8 cellular contexts compared by ENCODE assay signal in genomic region chr11:65426839-65427690, GRCh38. TPM values are rescaled to one million over a fixed set of nuclear protein-coding genes. Genes with fewer than 3 reads are reported as not detected.
DNase-seq lines count a peak whose midpoint lies in the region; ATAC-seq, FAIRE-seq and TF ChIP-seq lines count a peak whose summit lies in the region.

No MANE protein-coding gene starts in this region.

- ATAC-seq in activated CD4-positive, CD25-positive, alpha-beta regulatory T cell treated with anti-CD3 and anti-CD28 coated beads, Interleukin-2, amount 50 U/mL, for 24 hours: no peak

- H3K27ac ChIP-seq in OCI-LY7 (ENCODE audit: low read depth, low read length, poor library complexity, severe bottlenecking): peak overlapping the region; percentile 97
- peak overlapping the region; percentile 13 for H3K27ac ChIP-seq in adipose tissue (ENCODE audit: low read depth, low read length)
- peak overlapping the region; percentile 94 to 96 for H3K27ac ChIP-seq in small intestine (ENCODE audit: low read depth in 1 of 2, low read length in 1 of 2)

- intact Hi-C loops in OCI-LY7 (cut with micrococcal nuclease; ENCODE audit: unreplicated experiment): no loop called here

- H3K4me3 ChIP-seq in OCI-LY7 (ENCODE audit: low read depth, low read length, poor library complexity, severe bottlenecking) (peak overlapping the region; percentile 73), small intestine (ENCODE audit: low read depth in 1 of 2, low read length in 2 of 2) (peak overlapping the region; percentile 2 to 73)

- peak overlapping the region; percentile 91 for H3K4me2 ChIP-seq in OCI-LY7 (ENCODE audit: low read length)

- BruUV-seq in OCI-LY7 (replicated peaks; lab: Mats Ljungman, UMichigan): no TSS peak

- no peaks in the 10 kb centered on the region for H3K9me2 ChIP-seq in OCI-LY7 (ENCODE audit: insufficient read depth, low read length)

- H3K79me2 ChIP-seq in OCI-LY7 (ENCODE audit: insufficient read depth, low read depth, low read length): peaks cover 100% of the 10 kb centered on the region

- no peak for TF ChIP-seq CTCF in OCI-LY7 (conservative IDR thresholded peaks at IDR 0.05; ENCODE audit: low read length)

- H3K4me1 ChIP-seq in OCI-LY7 (ENCODE audit: insufficient read depth, low read length, poor library complexity, severe bottlenecking) (peaks cover 61% of the 10 kb centered on the region), small intestine (ENCODE audit: control insufficient read depth in 2 of 2, insufficient read depth in 1 of 2, low read depth in 1 of 2, low read length in 1 of 2) (no peaks in the 10 kb centered on the region)

- no peak overlapping the region for H2AFZ ChIP-seq in OCI-LY7 (ENCODE audit: low read length)

- no peaks in the 10 kb centered on the region for H3K27me3 ChIP-seq in small intestine (ENCODE audit: control insufficient read depth in 2 of 2, insufficient read depth in 2 of 2, low read length in 2 of 2)

- no peaks in the 10 kb centered on the region for H3K9me3 ChIP-seq in OCI-LY7 (ENCODE audit: low read length)
- H3K9me3 ChIP-seq in small intestine (ENCODE audit: control insufficient read depth, low read depth): no peaks in the 10 kb centered on the region

- POLR2A ChIA-PET in OCI-LY7 (lab: Charles Lee): interaction anchor here (0.6 to 3.7 kb wide), 5 partner anchors 10 to 66 kb away, joined by 3 to 17 read pairs (median 4); no protein-coding TSS in a partner anchor

- H4K20me1 ChIP-seq in OCI-LY7 (ENCODE audit: insufficient read depth, low read length): peaks cover 24% of the 10 kb centered on the region

- DNase-seq in EL (peak; percentile 79), OCI-LY7 (ENCODE audit: low spot score) (peak; percentile 50), hepatic stellate cell (ENCODE audit: low spot score) (peak; percentile 27), small intestine (peak; percentile 65), NOMO-1 treated with DMSO at 0.1 percent for 48 hours (lab: John Stamatoyannopoulos, UW; ENCODE audit: unreplicated experiment) (no peak), inferior parietal cortex (ENCODE audit: extremely low spot score) (no peak)

- no peak for FAIRE-seq in small intestine (lab: Jason Lieb, UNC)

- CTCF ChIA-PET in OCI-LY7 (lab: Charles Lee; ENCODE audit: unreplicated experiment): no interaction called here

- H3K36me3 ChIP-seq in OCI-LY7 (ENCODE audit: insufficient read depth, low read length) (peaks cover 42% of the 10 kb centered on the region), small intestine (ENCODE audit: control insufficient read depth in 2 of 2, insufficient read depth in 2 of 2, low read length in 2 of 2) (peaks cover 0 to 9% of the 10 kb centered on the region in 2 donors)

- WGBS in adipose tissue, 3 donors: 16 to 26% (median 20%) methylated on average over 10 of the region's 10 CpGs
- 17 to 18% (median 17%) methylated on average over 10 of the region's 10 CpGs for WGBS in small intestine, 3 donors

RNA-seq across cellular contexts. Expression of gene NEAT1, which starts 4.5 kb away (rescaled TPM):
- total RNA-seq in OCI-LY7 (2014; rRNA removed; shearing (Covaris generic)): 30.1 and 52.2 TPM in 2 replicates
- total RNA-seq in OCI-LY7 (2022): 390 and 440 TPM in 2 replicates
- polyA plus RNA-seq in adipose tissue (1,000 to 10,000 TPM in 1 of 3 donors, 100 to 1,000 TPM in 2; 598 to 1,041 (median 691) TPM), small intestine (1,000 to 10,000 TPM in 1 of 3 donors, 100 to 1,000 TPM in 2; 256 to 3,420 (median 665) TPM)

RNA-seq across cellular contexts. Expression of gene FRMD8, which starts 40.6 kb away (rescaled TPM):
- total RNA-seq in OCI-LY7 (2014; rRNA removed; shearing (Covaris generic)): 36.7 and 55.8 TPM in 2 replicates
- total RNA-seq in OCI-LY7 (2022): 31.5 and 37.6 TPM in 2 replicates
- polyA plus RNA-seq in adipose tissue: 10 to 100 TPM; 16.5 to 30.6 (median 17.3) TPM
- polyA plus RNA-seq in small intestine: 10 to 100 TPM; 24.4 to 31.1 (median 27.7) TPM

RNA-seq across cellular contexts. Expression of gene SLC25A45, which starts 44.6 kb away (rescaled TPM):
- 5.9 and 7.0 TPM in 2 replicates for total RNA-seq in OCI-LY7 (2014; rRNA removed; shearing (Covaris generic))
- total RNA-seq in OCI-LY7 (2022): 20.7 and 24.0 TPM in 2 replicates
- 10 to 100 TPM in 1 of 3 donors, 1 to 10 TPM in 2; 7.2 to 18.5 (median 8.2) TPM for polyA plus RNA-seq in adipose tissue
- 10 to 100 TPM; 13.9 to 26.2 (median 18.1) TPM for polyA plus RNA-seq in small intestine

Comparison
In these comparisons a context has a peak if more than half of its experiments do, and no peak if none do; other contexts are left out.
1. DNase-seq: peak in EL (single experiment), OCI-LY7 (single experiment), hepatic stellate cell (single experiment) and small intestine (single experiment); none in NOMO-1 treated with DMSO at 0.1 percent for 48 hours (single experiment) and inferior parietal cortex (single experiment).
2. H3K27ac ChIP-seq: peak in every context shown above with its lines; median percentile 97 in OCI-LY7; 95 in small intestine; 13 in adipose tissue.